23 cellular contexts compared by ENCODE assay signal in genomic region chr16:78783570-78784079, GRCh38.
A peak's percentile ranks its signal among the peaks of the same experiment; 100 is the strongest.
DNase-seq lines count a peak whose midpoint lies in the region; ATAC-seq, FAIRE-seq and TF ChIP-seq lines count a peak whose summit lies in the region.
"Had no signal": no experiment of that assay in that cellular context is flagged by ENCODE, and none has a peak within 500 bp of the region (broad histone marks: within the 10 kb centered on the region; RNA-seq: fewer than 3 reads in every experiment).

No MANE protein-coding gene starts in this region.

- no peak for FAIRE-seq in HepG2 (lab: Jason Lieb, UNC)
- FAIRE-seq in K562 (lab: Jason Lieb, UNC), result no peak
- peak; percentile 94 for FAIRE-seq in urothelium cell line (lab: Jason Lieb, UNC)
- FAIRE-seq: A204.1, D721Med, GM12878, GM18507 had no signal

- ATAC-seq in HepG2 (no peak), right lobe of liver (no peak), K562 (no peak)
- ATAC-seq in stimulated activated memory B cell treated with anti-CD40 and anti-IgM and Interleukin-4, amounts not matched to agents 10 μg/mL and 1 μg/mL and 100 μg/mL, for 72 hours, result no peak
- ATAC-seq: GM12878 had no signal

- H3K27ac ChIP-seq in HepG2 (ENCODE audit: extremely low read length, insufficient read depth, low read length) (no peak overlapping the region), right lobe of liver (no peak overlapping the region), K562 (ENCODE audit: extremely low read depth, low read depth, low read length) (no peak overlapping the region)
- H3K27ac ChIP-seq: 22Rv1, BLaER1 had no signal

- H3K9me3 ChIP-seq in HepG2 (ENCODE audit: low read length), result no peaks in the 10 kb centered on the region
- no peaks in the 10 kb centered on the region for H3K9me3 ChIP-seq in right lobe of liver
- H3K9me3 ChIP-seq in K562 (replicated peaks; ENCODE audit: control insufficient read depth, insufficient read depth, low read depth, low read length), result no peaks in the 10 kb centered on the region
- H3K9me3 ChIP-seq: BLaER1 had no signal

- H3K27me3 ChIP-seq in HepG2 (ENCODE audit: control insufficient read depth in 1 of 2, insufficient read depth in 2 of 2, low read length in 2 of 2) (no peaks in the 10 kb centered on the region), right lobe of liver (no peaks in the 10 kb centered on the region), K562 (ENCODE audit: control insufficient read depth in 2 of 2, insufficient read depth in 2 of 2, low read length in 2 of 2) (peaks cover 0 to 14% of the 10 kb centered on the region in 2 experiments; a peak in 2 of 5 replicates)
- H3K27me3 ChIP-seq: BLaER1 had no signal

- DNase-seq in HepG2 (ENCODE audit: low spot score) (no peak), right lobe of liver (no peak), K562 (ENCODE audit: extremely low read depth in 1 of 4, low spot score in 3 of 4) (no peak), urothelium cell line (ENCODE audit: low spot score) (no peak), NCI-H2227 (lab: John Stamatoyannopoulos, UW; ENCODE audit: unreplicated experiment) (no peak)
- DNase-seq: CD4-positive, alpha-beta T cell; CD8-positive, alpha-beta memory T cell; DMS 273 treated with DMSO at 0.1 percent for 48 hours; DMS79; EL; GDM1; GOT3; H7; HCEC 1CT had no signal

- TF ChIP-seq EP300 in HepG2 (IDR thresholded peaks at IDR 0.05; ENCODE audit: low read depth in 2 of 2, low read length in 2 of 2) (no peak), HepG2 (CRISPR knock-in tag; IDR thresholded peaks at IDR 0.05; ENCODE audit: borderline replicate concordance) (no peak), K562 (IDR thresholded peaks at IDR 0.05; ENCODE audit: low read length) (no peak)

- no peaks in the 10 kb centered on the region for H3K4me1 Mint-ChIP-seq in stimulated activated memory B cell treated with anti-CD40 and anti-IgM and Interleukin-4, amounts not matched to agents 10 μg/mL and 1 μg/mL and 100 μg/mL, for 72 hours
- H3K4me1 Mint-ChIP-seq: CD14-positive monocyte had no signal

- H3K36me3 Mint-ChIP-seq in stimulated activated memory B cell treated with anti-CD40 and anti-IgM and Interleukin-4, amounts not matched to agents 10 μg/mL and 1 μg/mL and 100 μg/mL, for 72 hours, result peaks cover 7% of the 10 kb centered on the region
- H3K36me3 Mint-ChIP-seq: CD14-positive monocyte had no signal

- 78% methylated on average over 4 of the region's 4 CpGs for WGBS in HepG2 (ENCODE audit: low lambda C conversion rate)
- 70% methylated on average over 4 of the region's 4 CpGs for WGBS in right lobe of liver (ENCODE audit: insufficient coverage, low coverage, low lambda C conversion rate, missing lambda C conversion rate)
- 0% methylated on average over 4 of the region's 4 CpGs for WGBS in K562 (ENCODE audit: insufficient coverage, low coverage, missing lambda C conversion rate)

- intact Hi-C loops in HepG2 (cut with micrococcal nuclease; ENCODE audit: unreplicated experiment), result no loop called here
- intact Hi-C loops in right lobe of liver (cut with DNase I), result no loop called here
- intact Hi-C loops in K562 (cut with micrococcal nuclease), result no loop called here

- TF ChIP-seq POLR2A in HepG2 (IDR thresholded peaks at IDR 0.05; ENCODE audit: insufficient read depth in 1 of 2, low read depth in 2 of 2, low read length in 2 of 2), result no peak
- no peak for TF ChIP-seq POLR2A in right lobe of liver (IDR thresholded peaks at IDR 0.05)
- no peak for TF ChIP-seq POLR2A in K562 (conservative IDR thresholded peaks at IDR 0.05)

- H3K9me1 ChIP-seq in K562 (ENCODE audit: control insufficient read depth, insufficient read depth, low read length), result no peaks in the 10 kb centered on the region

- H3K4me1 ChIP-seq in HepG2 (ENCODE audit: insufficient read depth, low read length) (peaks cover 11% of the 10 kb centered on the region), right lobe of liver (peaks cover 0 to 7% (median 0%) of the 10 kb centered on the region in 4 donors), K562 (replicated peaks in 1 of 2; ENCODE audit: control insufficient read depth in 2 of 2, insufficient read depth in 2 of 2, low read length in 2 of 2) (no peaks in the 10 kb centered on the region)
- H3K4me1 ChIP-seq: BLaER1 had no signal

- no peak for TF ChIP-seq CTCF in HepG2 (CRISPR knock-in tag; IDR thresholded peaks at IDR 0.05)
- no peak for TF ChIP-seq CTCF in right lobe of liver (IDR thresholded peaks at IDR 0.05)
- no peak for TF ChIP-seq CTCF in K562 (IDR thresholded peaks at IDR 0.05 in 2 of 3, conservative IDR thresholded peaks at IDR 0.05 in 1 of 3; ENCODE audit: insufficient read depth in 2 of 3, low read depth in 1 of 3, low read length in 3 of 3)

- H3K27me3 Mint-ChIP-seq in stimulated activated memory B cell treated with anti-CD40 and anti-IgM and Interleukin-4, amounts not matched to agents 10 μg/mL and 1 μg/mL and 100 μg/mL, for 72 hours, result no peaks in the 10 kb centered on the region
- H3K27me3 Mint-ChIP-seq: B cell; CD4-positive, alpha-beta T cell had no signal

- H3K9ac ChIP-seq in HepG2 (ENCODE audit: insufficient read depth, low read depth, low read length) (no peak overlapping the region), K562 (ENCODE audit: insufficient read depth in 1 of 2, low read depth in 2 of 2, low read length in 2 of 2) (no peak overlapping the region)
- H3K9ac ChIP-seq: BLaER1 had no signal

- H2AFZ ChIP-seq in HepG2 (ENCODE audit: low read length) (no peak overlapping the region), K562 (ENCODE audit: low read depth, low read length) (no peak overlapping the region)

- no peaks in the 10 kb centered on the region for H3K9me3 Mint-ChIP-seq in stimulated activated memory B cell treated with anti-CD40 and anti-IgM and Interleukin-4, amounts not matched to agents 10 μg/mL and 1 μg/mL and 100 μg/mL, for 72 hours
- H3K9me3 Mint-ChIP-seq: CD4-positive, alpha-beta T cell; CD8-positive, alpha-beta memory T cell had no signal

- H3K4me3 ChIP-seq in HepG2 (replicated peaks in 1 of 3; ENCODE audit: insufficient read depth in 1 of 3, low read depth in 2 of 3, low read length in 3 of 3), result no peak overlapping the region
- no peak overlapping the region for H3K4me3 ChIP-seq in right lobe of liver
- H3K4me3 ChIP-seq in K562, result no peak overlapping the region
- H3K4me3 ChIP-seq: BLaER1, GM12878 had no signal

- no peaks in the 10 kb centered on the region for H3K79me2 ChIP-seq in HepG2 (ENCODE audit: insufficient read depth, low read length)
- H3K79me2 ChIP-seq in K562 (ENCODE audit: control insufficient read depth, insufficient read depth, low read length), result no peaks in the 10 kb centered on the region

- TF ChIP-seq RAD21 in HepG2 (CRISPR knock-in tag; IDR thresholded peaks at IDR 0.05) (no peak), K562 (CRISPR knock-in tag; conservative IDR thresholded peaks at IDR 0.05 in 1 of 2, IDR thresholded peaks at IDR 0.05 in 1 of 2) (no peak)

- CTCF ChIA-PET in HepG2 (lab: Yijun Ruan, JAX; ENCODE audit: low intra/inter-chr PET ratio, low total read pairs), result no interaction called here
- CTCF ChIA-PET in K562 (lab: Yijun Ruan, JAX; ENCODE audit: low intra/inter-chr PET ratio), result no interaction called here

- in situ Hi-C loops in HepG2 (cut with HindIII; ENCODE audit: extremely low pct_ligation_motif_present, low pct_unique_long_range_greater_than_20kb), result no loop called here
- in situ Hi-C loops in K562 (cut with MboI), result no loop called here

- H3K4me3 Mint-ChIP-seq in stimulated activated memory B cell treated with anti-CD40 and anti-IgM and Interleukin-4, amounts not matched to agents 10 μg/mL and 1 μg/mL and 100 μg/mL, for 72 hours, result no peak overlapping the region
- H3K4me3 Mint-ChIP-seq: B cell; CD14-positive monocyte; CD4-positive, alpha-beta T cell; CD8-positive, alpha-beta memory T cell had no signal

- POLR2A ChIA-PET in HepG2 (lab: Yijun Ruan, JAX) (no interaction called here), K562 (lab: Yijun Ruan, JAX) (interaction anchor here (0.6 kb wide), 1 partner anchor 406 kb away, joined by 3 read pairs; no protein-coding TSS in a partner anchor)

- H3K36me3 ChIP-seq in HepG2 (replicated peaks in 1 of 2; ENCODE audit: control insufficient read depth in 1 of 2, insufficient read depth in 2 of 2, low read length in 2 of 2) (no peaks in the 10 kb centered on the region), right lobe of liver (no peaks in the 10 kb centered on the region), K562 (ENCODE audit: control insufficient read depth, insufficient read depth, low read length) (no peaks in the 10 kb centered on the region)
- H3K36me3 ChIP-seq: BLaER1 had no signal

- no TSS peak for BruUV-seq in HepG2 (replicated peaks; lab: Mats Ljungman, UMichigan)
- BruUV-seq in K562 (replicated peaks; lab: Mats Ljungman, UMichigan), result no TSS peak

- H3K4me2 ChIP-seq in HepG2 (ENCODE audit: low read depth, low read length), result no peak overlapping the region
- no peak overlapping the region for H3K4me2 ChIP-seq in K562 (ENCODE audit: insufficient read depth, low read length)
- H3K4me2 ChIP-seq: BLaER1 had no signal

- H4K20me1 ChIP-seq in HepG2 (ENCODE audit: insufficient read depth, low read length) (no peaks in the 10 kb centered on the region), K562 (replicated peaks; ENCODE audit: control insufficient read depth, insufficient read depth, low read length) (no peaks in the 10 kb centered on the region)
- H4K20me1 ChIP-seq: BLaER1 had no signal

- no peak overlapping the region for H3K27ac Mint-ChIP-seq in stimulated activated memory B cell treated with anti-CD40 and anti-IgM and Interleukin-4, amounts not matched to agents 10 μg/mL and 1 μg/mL and 100 μg/mL, for 72 hours
- H3K27ac Mint-ChIP-seq: B cell; CD14-positive monocyte; CD4-positive, alpha-beta T cell; CD8-positive, alpha-beta memory T cell had no signal

TF ChIP-seq in HepG2, 621 proteins besides CTCF, POLR2A, EP300 and RAD21 (continues in another document):
- TF ChIP-seq REPIN1 (CRISPR knock-in tag; IDR thresholded peaks at IDR 0.05; ENCODE audit: borderline replicate concordance, low read depth), result no peak
- TF ChIP-seq IKZF1 (IDR thresholded peaks at IDR 0.05), result peak; percentile 54; the same call in 1 of the 2 replicates
- no peak for TF ChIP-seq SRY (CRISPR knock-in tag; IDR thresholded peaks at IDR 0.05)
- TF ChIP-seq ZNF292 (CRISPR knock-in tag; IDR thresholded peaks at IDR 0.05; ENCODE audit: borderline replicate concordance, low read depth), result no peak
- peak; percentile 44; the same call in 1 of the 2 replicates for TF ChIP-seq FOXK2 (IDR thresholded peaks at IDR 0.05)
- TF ChIP-seq CREB1 (IDR thresholded peaks at IDR 0.05), result peak; percentile 97
- TF ChIP-seq CREB1 (CRISPR knock-in tag; IDR thresholded peaks at IDR 0.05), result no peak

TF ChIP-seq in K562, 482 proteins besides CTCF, POLR2A, EP300 and RAD21:
- TF ChIP-seq PKNOX1 (IDR thresholded peaks at IDR 0.05) (no peak), ATF1 (CRISPR knock-in tag; IDR thresholded peaks at IDR 0.05) (no peak), ATF1 (tag; IDR thresholded peaks at IDR 0.05) (peak; percentile 49; the same call in 1 of the 2 replicates)
TF ChIP-seq in K562: peak in this region for 1.

Comparison
In these comparisons a context has a peak if more than half of its experiments do, and no peak if none do; other contexts are left out.
1. Of the 241 proteins assayed by ChIP-seq in both HepG2 and K562: peak only in HepG2: FOXK2 and JUNB; only in K562: none; in both: none; in neither: 235; mixed calls (peak in some experiments, not most) for 4.